In genomic region chr2:70696142-70696541, GRCh38 we compare ENCODE assay signal across 14 cellular contexts.
DNase-seq lines count a peak whose midpoint lies in the region; ATAC-seq and TF ChIP-seq lines count a peak whose summit lies in the region.
"Had no signal": no experiment of that assay in that cellular context is flagged by ENCODE, and none has a peak within 500 bp of the region (broad histone marks: within the 10 kb centered on the region; RNA-seq: fewer than 3 reads in every experiment).

No MANE protein-coding gene starts in this region.

- no peak for ATAC-seq in activated CD8-positive, alpha-beta memory T cell treated with anti-CD3 and anti-CD28 coated beads, Interleukin-2, amount 10 ng/mL, durations not matched to agents 7 days and 5 days
- ATAC-seq in sciatic nerve: no peak
- ATAC-seq in HG03135 (IDR thresholded peaks at IDR 0.05; ENCODE audit: unreplicated experiment): no peak
- ATAC-seq: GM12878 had no signal

- intact Hi-C loops in sciatic nerve (cut with DNase I): no loop called here

- H4K5ac ChIP-seq in H9 (ENCODE audit: insufficient read length, low read depth, low read length): no peak overlapping the region

- no peak overlapping the region for H3K4me3 Mint-ChIP-seq in activated CD8-positive, alpha-beta memory T cell treated with anti-CD3 and anti-CD28 coated beads, Interleukin-2, amount 10 ng/mL, durations not matched to agents 7 days and 5 days
- H3K4me3 Mint-ChIP-seq in H9 (no peak overlapping the region), endodermal cell (no peak overlapping the region), chondrocyte (ENCODE audit: unreplicated experiment) (no peak overlapping the region)
- H3K4me3 Mint-ChIP-seq: CD4-positive, CD25-positive, alpha-beta regulatory T cell had no signal

- H3K27ac ChIP-seq in H9 (ENCODE audit: insufficient read length, low read depth, low read length) (no peak overlapping the region), endodermal cell (ENCODE audit: low read depth, low read length) (no peak overlapping the region)
- H3K27ac ChIP-seq: BLaER1, GM23248 had no signal

- H3K18ac ChIP-seq in H9 (ENCODE audit: insufficient read length, low read depth, low read length): no peak overlapping the region

- H3K27me3 Mint-ChIP-seq in activated CD8-positive, alpha-beta memory T cell treated with anti-CD3 and anti-CD28 coated beads, Interleukin-2, amount 10 ng/mL, durations not matched to agents 7 days and 5 days: peaks cover 22% of the 10 kb centered on the region
- H3K27me3 Mint-ChIP-seq in H9 (ENCODE audit: low read depth) (no peaks in the 10 kb centered on the region), endodermal cell (ENCODE audit: insufficient read depth) (no peaks in the 10 kb centered on the region), chondrocyte (ENCODE audit: low read depth) (peaks cover 37% of the 10 kb centered on the region)

- no CpG with 5 or more reads among the region's 6 CpGs for WGBS in H9 (ENCODE audit: extremely low coverage, insufficient read length, low lambda C conversion rate)
- WGBS in endodermal cell (ENCODE audit: insufficient coverage in 1 of 2, insufficient read length in 1 of 2), 2 experiments: 88 to 89% methylated on average over 2 to 6 of the region's 6 CpGs

- H3K27ac Mint-ChIP-seq in activated CD8-positive, alpha-beta memory T cell treated with anti-CD3 and anti-CD28 coated beads, Interleukin-2, amount 10 ng/mL, durations not matched to agents 7 days and 5 days: no peak overlapping the region
- H3K27ac Mint-ChIP-seq in H9 (no peak overlapping the region), endodermal cell (no peak overlapping the region), chondrocyte (ENCODE audit: unreplicated experiment) (no peak overlapping the region)
- H3K27ac Mint-ChIP-seq: CD4-positive, CD25-positive, alpha-beta regulatory T cell had no signal

- no peak overlapping the region for H3K14ac ChIP-seq in H9 (ENCODE audit: insufficient read depth, low read length)

- H3K4me1 Mint-ChIP-seq in activated CD8-positive, alpha-beta memory T cell treated with anti-CD3 and anti-CD28 coated beads, Interleukin-2, amount 10 ng/mL, durations not matched to agents 7 days and 5 days: no peaks in the 10 kb centered on the region
- H3K4me1 Mint-ChIP-seq in H9: no peaks in the 10 kb centered on the region
- no peaks in the 10 kb centered on the region for H3K4me1 Mint-ChIP-seq in endodermal cell
- no peaks in the 10 kb centered on the region for H3K4me1 Mint-ChIP-seq in chondrocyte (ENCODE audit: low read depth)
- H3K4me1 Mint-ChIP-seq: CD4-positive, CD25-positive, alpha-beta regulatory T cell had no signal

- no peak for TF ChIP-seq CTCF in H9 (conservative IDR thresholded peaks at IDR 0.05)
- TF ChIP-seq CTCF in endodermal cell (conservative IDR thresholded peaks at IDR 0.05): no peak
- TF ChIP-seq CTCF in chondrocyte (IDR thresholded peaks at IDR 0.05): no peak

- H2AK5ac ChIP-seq in H9 (ENCODE audit: insufficient read length, low read length): no peak overlapping the region

- no peak overlapping the region for H2AFZ ChIP-seq in H9 (ENCODE audit: low read length)
- H2AFZ ChIP-seq: GM23248 had no signal

- H3K36me3 ChIP-seq in endodermal cell (ENCODE audit: control insufficient read depth, insufficient read depth, low read length): no peaks in the 10 kb centered on the region

- H3K4me1 ChIP-seq in H9 (ENCODE audit: insufficient read depth, low read length): no peaks in the 10 kb centered on the region
- H3K4me1 ChIP-seq in endodermal cell (ENCODE audit: control insufficient read depth, insufficient read depth, low read length): no peaks in the 10 kb centered on the region
- H3K4me1 ChIP-seq: BLaER1 had no signal

- no peak overlapping the region for H2BK15ac ChIP-seq in H9 (ENCODE audit: low read depth, low read length)

- no peak overlapping the region for H3K23ac ChIP-seq in H9 (ENCODE audit: insufficient read length, low read depth, low read length)

- no peak overlapping the region for H2BK120ac ChIP-seq in H9 (ENCODE audit: low read depth, low read length, poor library complexity, severe bottlenecking)

- H3K9me3 Mint-ChIP-seq in activated CD8-positive, alpha-beta memory T cell treated with anti-CD3 and anti-CD28 coated beads, Interleukin-2, amount 10 ng/mL, durations not matched to agents 7 days and 5 days (ENCODE audit: low read depth): no peaks in the 10 kb centered on the region
- H3K9me3 Mint-ChIP-seq in H9 (no peaks in the 10 kb centered on the region), endodermal cell (no peaks in the 10 kb centered on the region), chondrocyte (ENCODE audit: low read depth) (no peaks in the 10 kb centered on the region)
- H3K9me3 Mint-ChIP-seq: CD4-positive, CD25-positive, alpha-beta regulatory T cell had no signal

- H4K8ac ChIP-seq in H9 (replicated peaks; ENCODE audit: insufficient read length, low read depth, low read length): no peak overlapping the region

- no peaks in the 10 kb centered on the region for H3K27me3 ChIP-seq in H9 (ENCODE audit: insufficient read depth, low read length)
- no peaks in the 10 kb centered on the region for H3K27me3 ChIP-seq in endodermal cell (ENCODE audit: control insufficient read depth, insufficient read depth, low read length, poor library complexity, severe bottlenecking)
- H3K27me3 ChIP-seq: BLaER1 had no signal

- H2BK5ac ChIP-seq in H9 (ENCODE audit: insufficient read length, low read length): no peak overlapping the region

- H2BK20ac ChIP-seq in H9 (ENCODE audit: low read depth, low read length, poor library complexity, severe bottlenecking): no peak overlapping the region

- H3K36me3 Mint-ChIP-seq in activated CD8-positive, alpha-beta memory T cell treated with anti-CD3 and anti-CD28 coated beads, Interleukin-2, amount 10 ng/mL, durations not matched to agents 7 days and 5 days: no peaks in the 10 kb centered on the region
- H3K36me3 Mint-ChIP-seq in H9 (ENCODE audit: insufficient read depth in 1 of 3, low read depth in 3 of 3) (peaks cover 49 to 62% (median 52%) of the 10 kb centered on the region in 3 experiments; a peak in 6 of 7 replicates), endodermal cell (ENCODE audit: low read depth) (peaks cover 9% of the 10 kb centered on the region), chondrocyte (ENCODE audit: low read depth) (no peaks in the 10 kb centered on the region)
- H3K36me3 Mint-ChIP-seq: CD4-positive, CD25-positive, alpha-beta regulatory T cell had no signal

- CTCF ChIA-PET in activated CD8-positive, alpha-beta memory T cell treated with anti-CD3 and anti-CD28 coated beads, Interleukin-2, amount 10 ng/mL, durations not matched to agents 7 days and 5 days (lab: Charles Lee): interaction anchor here (1.4 kb wide), 1 partner anchor 10 kb away, joined by 4 read pairs; no protein-coding TSS in a partner anchor

- H3K79me1 ChIP-seq in H9 (ENCODE audit: insufficient read depth, low read depth, low read length, poor library complexity, severe bottlenecking): no peaks in the 10 kb centered on the region

- H3K9ac ChIP-seq in H9 (ENCODE audit: extremely low read depth, insufficient read length, low read length) (no peak overlapping the region), endodermal cell (ENCODE audit: extremely low read depth, low read length, poor library complexity, severe bottlenecking) (no peak overlapping the region)
- H3K9ac ChIP-seq: BLaER1, GM23248 had no signal

- H4K20me1 ChIP-seq in H9 (ENCODE audit: control insufficient read depth, insufficient read depth, insufficient read length): peaks cover 2% of the 10 kb centered on the region
- H4K20me1 ChIP-seq: BLaER1 had no signal

- no peak overlapping the region for H3K56ac ChIP-seq in H9 (ENCODE audit: insufficient read length, low read depth, low read length)

- H3K4me3 ChIP-seq in endodermal cell (ENCODE audit: low read length): no peak overlapping the region
- H3K4me3 ChIP-seq: BLaER1, GM12878, GM23248 had no signal

- no peak overlapping the region for H2BK12ac ChIP-seq in H9 (ENCODE audit: insufficient read length, low read depth, low read length)

- no peak overlapping the region for H3K4ac ChIP-seq in H9 (ENCODE audit: low read depth, low read length)

- no peak overlapping the region for H3K4me2 ChIP-seq in H9 (ENCODE audit: insufficient read depth, insufficient read length, low read length)
- H3K4me2 ChIP-seq: BLaER1 had no signal

- H3K9me3 ChIP-seq in H9 (ENCODE audit: control insufficient read depth, low read depth, low read length) (no peaks in the 10 kb centered on the region), endodermal cell (ENCODE audit: control insufficient read depth, low read length) (no peaks in the 10 kb centered on the region)
- H3K9me3 ChIP-seq: BLaER1 had no signal

- H3K79me2 ChIP-seq in H9 (ENCODE audit: insufficient read depth, low read length): no peaks in the 10 kb centered on the region

- DNase-seq in activated CD8-positive, alpha-beta memory T cell treated with anti-CD3 and anti-CD28 coated beads, Interleukin-2, amount 10 ng/mL, durations not matched to agents 7 days and 5 days: peak; percentile 21
- no peak for DNase-seq in activated CD8-positive, alpha-beta memory T cell treated with anti-CD3 and anti-CD28 coated beads, Interleukin-2, amount 50 U/mL, for 4 hours
- DNase-seq in H9: peak; percentile 10
- peak; percentile 30 for DNase-seq in endodermal cell
- peak; percentile 40 for DNase-seq in sciatic nerve (ENCODE audit: low spot score)
- no peak for DNase-seq in chondrocyte (ENCODE audit: low spot score)
- DNase-seq in NCI-H510A (lab: John Stamatoyannopoulos, UW): no peak
- DNase-seq: 8988T; AML-193; CD4-positive, CD25-positive, alpha-beta regulatory T cell; GM23248 had no signal

- H3K23me2 ChIP-seq in H9 (ENCODE audit: insufficient read length, low read depth, low read length, poor library complexity, severe bottlenecking): no peaks in the 10 kb centered on the region

- no peak overlapping the region for H4K91ac ChIP-seq in H9 (ENCODE audit: insufficient read length, low read depth, low read length)

- no peak overlapping the region for H3T11ph ChIP-seq in H9 (ENCODE audit: low read length)

Comparison
In these comparisons a context has a peak if more than half of its experiments do, and no peak if none do; other contexts are left out.
1. DNase-seq: peak in activated CD8-positive, alpha-beta memory T cell treated with anti-CD3 and anti-CD28 coated beads, Interleukin-2, amount 10 ng/mL, durations not matched to agents 7 days and 5 days (single experiment), H9 (single experiment), endodermal cell (single experiment) and sciatic nerve (single experiment); none in activated CD8-positive, alpha-beta memory T cell treated with anti-CD3 and anti-CD28 coated beads, Interleukin-2, amount 50 U/mL, for 4 hours (single experiment), chondrocyte (single experiment) and NCI-H510A (single experiment).